ENCODE assay signal across 8 cellular contexts in genomic region chr7:156827587-156828203, GRCh38.
DNase-seq lines count a peak whose midpoint lies in the region; ATAC-seq and TF ChIP-seq lines count a peak whose summit lies in the region.

No MANE protein-coding gene starts in this region.

- H3K27me3 Mint-ChIP-seq in CD4-positive, alpha-beta T cell, result no peaks in the 10 kb centered on the region
- no peaks in the 10 kb centered on the region for H3K27me3 Mint-ChIP-seq in activated T-helper 17 cell treated with anti-CD3 and anti-CD28 coated beads, Interleukin-2, amount 50 U/mL, for 72 hours

- no peak overlapping the region for H2BK15ac ChIP-seq in mesendoderm (replicated peaks; ENCODE audit: low read depth)

- H3K79me2 ChIP-seq in KMS-11 (ENCODE audit: insufficient read depth, low read depth) (no peaks in the 10 kb centered on the region), mesendoderm (ENCODE audit: control insufficient read depth, insufficient read depth, low read length) (no peaks in the 10 kb centered on the region)

- H3K23ac ChIP-seq in mesendoderm (ENCODE audit: low read length), result no peak overlapping the region

- H3K4ac ChIP-seq in mesendoderm (ENCODE audit: low read depth, low read length), result no peak overlapping the region

- H3K9ac ChIP-seq in KMS-11 (no peak overlapping the region), mesendoderm (ENCODE audit: low read length) (no peak overlapping the region)

- H3K18ac ChIP-seq in mesendoderm (ENCODE audit: low read length), result no peak overlapping the region

- no peaks in the 10 kb centered on the region for H3K36me3 ChIP-seq in KMS-11 (ENCODE audit: insufficient read depth)
- H3K36me3 ChIP-seq in breast epithelium, result no peaks in the 10 kb centered on the region
- peaks cover 1% of the 10 kb centered on the region for H3K36me3 ChIP-seq in mesendoderm (ENCODE audit: control insufficient read depth, insufficient read depth, low read length)

- H3K4me1 Mint-ChIP-seq in CD4-positive, alpha-beta T cell (ENCODE audit: low read depth), result no peaks in the 10 kb centered on the region
- H3K4me1 Mint-ChIP-seq in activated T-helper 17 cell treated with anti-CD3 and anti-CD28 coated beads, Interleukin-2, amount 50 U/mL, for 72 hours, result no peaks in the 10 kb centered on the region

- ATAC-seq in CD4-positive, alpha-beta T cell (ENCODE audit: poor library complexity), result no peak
- ATAC-seq in GM21526 (IDR thresholded peaks at IDR 0.05; ENCODE audit: low FRiP score, unreplicated experiment) (no peak), GM21529 (IDR thresholded peaks at IDR 0.05; ENCODE audit: unreplicated experiment) (no peak)
- ATAC-seq in activated T-helper 17 cell treated with anti-CD3 and anti-CD28 coated beads, Interleukin-2, amount 50 U/mL, for 72 hours (replicated peaks), result no peak

- H2AK5ac ChIP-seq in mesendoderm (ENCODE audit: low read length), result no peak overlapping the region

- H3K4me3 ChIP-seq in KMS-11 (IDR thresholded peaks at IDR 0.05; ENCODE audit: insufficient read depth, low read depth, low read length) (no peak overlapping the region), breast epithelium (no peak overlapping the region), mesendoderm (ENCODE audit: low read length) (no peak overlapping the region)

- CTCF ChIA-PET in CD4-positive, alpha-beta T cell (lab: Charles Lee), result no interaction called here

- H2BK5ac ChIP-seq in mesendoderm (ENCODE audit: low read length), result no peak overlapping the region

- no peak overlapping the region for H3K27ac Mint-ChIP-seq in CD4-positive, alpha-beta T cell
- H3K27ac Mint-ChIP-seq in activated T-helper 17 cell treated with anti-CD3 and anti-CD28 coated beads, Interleukin-2, amount 50 U/mL, for 72 hours, result no peak overlapping the region

- WGBS in mesendoderm (ENCODE audit: extremely low coverage, insufficient coverage, low lambda C conversion rate), result no CpG with 5 or more reads among the region's 6 CpGs

- peak; percentile 47 for TF ChIP-seq CTCF in CD4-positive, alpha-beta T cell (IDR thresholded peaks at IDR 0.05)
- TF ChIP-seq CTCF in KMS-11 (conservative IDR thresholded peaks at IDR 0.05; ENCODE audit: low read depth, low read length) (peak; percentile 77), breast epithelium (IDR thresholded peaks at IDR 0.05) (peak in 2 of 3 donors; percentile 22 to 27)

- no peak overlapping the region for H2BK120ac ChIP-seq in mesendoderm (ENCODE audit: low read depth, low read length)

- no peak overlapping the region for H3K4me2 ChIP-seq in KMS-11
- H3K4me2 ChIP-seq in mesendoderm (ENCODE audit: low read length), result no peak overlapping the region

- no peak overlapping the region for H3K4me3 Mint-ChIP-seq in CD4-positive, alpha-beta T cell
- no peak overlapping the region for H3K4me3 Mint-ChIP-seq in activated T-helper 17 cell treated with anti-CD3 and anti-CD28 coated beads, Interleukin-2, amount 50 U/mL, for 72 hours

- H3K56ac ChIP-seq in mesendoderm (ENCODE audit: low read length), result no peak overlapping the region

- no peak overlapping the region for H3K27ac ChIP-seq in CD4-positive, alpha-beta T cell (ENCODE audit: low read depth, low read length)
- no peak overlapping the region for H3K27ac ChIP-seq in KMS-11
- H3K27ac ChIP-seq in breast epithelium, result no peak overlapping the region
- H3K27ac ChIP-seq in mesendoderm (ENCODE audit: low read depth, low read length), result no peak overlapping the region

- no peak overlapping the region for H2AFZ ChIP-seq in KMS-11 (ENCODE audit: low read depth)

- H4K20me1 ChIP-seq in KMS-11 (ENCODE audit: insufficient read depth), result no peaks in the 10 kb centered on the region

- H4K5ac ChIP-seq in mesendoderm (ENCODE audit: low read length), result no peak overlapping the region

- no peaks in the 10 kb centered on the region for H3K27me3 ChIP-seq in CD4-positive, alpha-beta T cell (ENCODE audit: control insufficient read depth, insufficient read depth, low read length)
- H3K27me3 ChIP-seq in KMS-11 (ENCODE audit: insufficient read depth, low read depth) (no peaks in the 10 kb centered on the region), breast epithelium (no peaks in the 10 kb centered on the region), mesendoderm (ENCODE audit: insufficient read depth, low read length, poor library complexity) (no peaks in the 10 kb centered on the region)

- intact Hi-C loops in CD4-positive, alpha-beta T cell (cut with DNase I, micrococcal nuclease), result no loop called here
- intact Hi-C loops in breast epithelium (cut with DNase I; ENCODE audit: low total_unique reads), result loop anchor here (5.0 kb wide), 1 partner anchor 1035 kb away; no protein-coding TSS in a partner anchor

- H3K9me3 Mint-ChIP-seq in CD4-positive, alpha-beta T cell, result no peaks in the 10 kb centered on the region
- no peaks in the 10 kb centered on the region for H3K9me3 Mint-ChIP-seq in activated T-helper 17 cell treated with anti-CD3 and anti-CD28 coated beads, Interleukin-2, amount 50 U/mL, for 72 hours

- no peaks in the 10 kb centered on the region for H3K9me3 ChIP-seq in CD4-positive, alpha-beta T cell (ENCODE audit: control insufficient read depth, low read length)
- H3K9me3 ChIP-seq in breast epithelium, result no peaks in the 10 kb centered on the region

- H3K79me1 ChIP-seq in mesendoderm (ENCODE audit: low read length), result no peaks in the 10 kb centered on the region

- no peak overlapping the region for H4K8ac ChIP-seq in mesendoderm (ENCODE audit: low read depth, low read length)

- no peak for TF ChIP-seq POLR2A in breast epithelium (IDR thresholded peaks at IDR 0.05)

- no peaks in the 10 kb centered on the region for H3K4me1 ChIP-seq in KMS-11 (ENCODE audit: low read depth, poor library complexity, severe bottlenecking)
- no peaks in the 10 kb centered on the region for H3K4me1 ChIP-seq in breast epithelium
- H3K4me1 ChIP-seq in mesendoderm (ENCODE audit: control insufficient read depth, low read depth, low read length), result no peaks in the 10 kb centered on the region

- POLR2A ChIA-PET in CD4-positive, alpha-beta T cell (lab: Charles Lee), result no interaction called here

- peaks cover 44% of the 10 kb centered on the region for H3K36me3 Mint-ChIP-seq in CD4-positive, alpha-beta T cell (ENCODE audit: low read depth)
- H3K36me3 Mint-ChIP-seq in activated T-helper 17 cell treated with anti-CD3 and anti-CD28 coated beads, Interleukin-2, amount 50 U/mL, for 72 hours (ENCODE audit: low read depth), result peaks cover 10% of the 10 kb centered on the region

- no peak for DNase-seq in CD4-positive, alpha-beta T cell
- DNase-seq in breast epithelium (ENCODE audit: low spot score in 2 of 2) (no peak), mesendoderm (peak; percentile 27), anterior cingulate cortex (lab: John Stamatoyannopoulos, UW) (no peak)

Comparison
In these comparisons a context has a peak if more than half of its experiments do, and no peak if none do; other contexts are left out.
1. CTCF ChIP-seq: peak in every context shown above with its lines; median percentile 77 in KMS-11; 47 in CD4-positive, alpha-beta T cell; 24 in breast epithelium.